Comparison of ENCODE assay signal across 17 cellular contexts in the genomic region with DNA sequence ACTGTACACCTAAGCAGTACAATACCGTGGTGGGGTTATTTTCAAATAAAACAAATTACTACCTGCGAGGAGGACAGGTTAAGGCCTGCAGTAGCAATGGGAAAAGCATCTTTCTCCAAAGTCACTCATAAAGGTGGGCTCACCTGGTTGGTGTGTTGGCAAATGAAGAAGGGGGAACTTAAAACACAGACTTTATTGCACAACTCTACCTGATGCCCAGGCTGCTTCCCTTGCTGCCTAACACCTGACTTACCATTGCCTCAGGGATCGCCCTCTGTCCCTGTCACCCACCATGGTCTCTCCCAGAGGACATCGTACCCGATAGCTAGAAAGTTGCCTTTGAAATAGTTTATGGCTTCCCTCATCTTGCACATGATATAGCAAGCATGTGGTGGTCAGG. TPM values are rescaled to one million over a fixed set of nuclear protein-coding genes. Genes with fewer than 3 reads are reported as not detected.
DNase-seq lines count a peak whose midpoint lies in the region; ATAC-seq, FAIRE-seq and TF ChIP-seq lines count a peak whose summit lies in the region.
"Had no signal": no experiment of that assay in that cellular context is flagged by ENCODE, and none has a peak within 500 bp of the region (broad histone marks: within the 10 kb centered on the region; RNA-seq: fewer than 3 reads in every experiment).

No MANE protein-coding gene starts in this region.

- no peaks in the 10 kb centered on the region for H3K9me3 ChIP-seq in HepG2 (ENCODE audit: low read length)
- H3K9me3 ChIP-seq in right lobe of liver = no peaks in the 10 kb centered on the region
- no peaks in the 10 kb centered on the region for H3K9me3 ChIP-seq in prostate gland
- H3K9me3 ChIP-seq: colonic mucosa, lower lobe of right lung, upper lobe of right lung had no signal

- TF ChIP-seq RAD21 in HepG2 (CRISPR knock-in tag; IDR thresholded peaks at IDR 0.05) = no peak

- BruUV-seq in HepG2 (replicated peaks; lab: Mats Ljungman, UMichigan) = no TSS peak

- H3K4me2 ChIP-seq in HepG2 (ENCODE audit: low read depth, low read length) = no peak overlapping the region

- in situ Hi-C loops in HepG2 (cut with HindIII; ENCODE audit: extremely low pct_ligation_motif_present, low pct_unique_long_range_greater_than_20kb) = no loop called here

- TF ChIP-seq EP300 in HepG2 (IDR thresholded peaks at IDR 0.05; ENCODE audit: low read depth in 2 of 2, low read length in 2 of 2) (no peak), HepG2 (CRISPR knock-in tag; IDR thresholded peaks at IDR 0.05; ENCODE audit: borderline replicate concordance) (no peak)

- CTCF ChIA-PET in HepG2 (lab: Yijun Ruan, JAX; ENCODE audit: low intra/inter-chr PET ratio, low total read pairs) = no interaction called here
- CTCF ChIA-PET in activated CD8-positive, alpha-beta T cell treated with anti-CD3 and anti-CD28 coated beads for 36 hours (lab: Charles Lee) = interaction anchor here (0.9 kb wide), 1 partner anchor 16 kb away, joined by 3 read pairs; no protein-coding TSS in a partner anchor

- ATAC-seq in HepG2 (no peak), right lobe of liver (no peak), HG03196 (IDR thresholded peaks at IDR 0.05; ENCODE audit: unreplicated experiment) (no peak), HG03342 (IDR thresholded peaks at IDR 0.05; ENCODE audit: unreplicated experiment) (no peak)
- ATAC-seq in activated CD8-positive, alpha-beta T cell treated with anti-CD3 and anti-CD28 coated beads for 36 hours = no peak
- ATAC-seq in naive thymus-derived CD8-positive, alpha-beta T cell = no peak
- ATAC-seq: Panc1 had no signal

- intact Hi-C loops in HepG2 (cut with micrococcal nuclease; ENCODE audit: unreplicated experiment) (no loop called here), right lobe of liver (cut with DNase I) (no loop called here), prostate gland (cut with DNase I) (loop anchor here (5.0 kb wide), 2 partner anchors 76 to 126 kb away; partner anchors contain the start of genes ATP5F1E and NELFCD)
- intact Hi-C loops in activated CD8-positive, alpha-beta T cell treated with anti-CD3 and anti-CD28 coated beads for 36 hours (cut with micrococcal nuclease) = no loop called here

- H3K4me3 Mint-ChIP-seq in activated CD8-positive, alpha-beta T cell treated with anti-CD3 and anti-CD28 coated beads for 36 hours = no peak overlapping the region
- peak overlapping the region in 2 of 10 donors; percentile 22 to 24 for H3K4me3 Mint-ChIP-seq in naive thymus-derived CD8-positive, alpha-beta T cell

- DNase-seq in HepG2 (ENCODE audit: low spot score) (no peak), right lobe of liver (no peak), NCI-H1436 treated with DMSO at 0.1 percent for 48 hours (lab: John Stamatoyannopoulos, UW) (no peak), prostate gland (ENCODE audit: low spot score) (no peak)
- no peak for DNase-seq in activated CD8-positive, alpha-beta T cell treated with anti-CD3 and anti-CD28 coated beads for 36 hours
- no peak for DNase-seq in naive thymus-derived CD8-positive, alpha-beta T cell
- DNase-seq: AML-193, colonic mucosa, DMS79 treated with DMSO at 0.1 percent for 48 hours, lower lobe of right lung, NCI-H1436, NCI-H446 treated with DMSO at 0.1 percent for 48 hours, T1000, upper lobe of right lung had no signal

- H3K9me3 Mint-ChIP-seq in activated CD8-positive, alpha-beta T cell treated with anti-CD3 and anti-CD28 coated beads for 36 hours = no peaks in the 10 kb centered on the region
- no peaks in the 10 kb centered on the region for H3K9me3 Mint-ChIP-seq in naive thymus-derived CD8-positive, alpha-beta T cell

- H4K20me1 ChIP-seq in HepG2 (ENCODE audit: insufficient read depth, low read length) = peaks cover 49% of the 10 kb centered on the region

- H2AFZ ChIP-seq in HepG2 (ENCODE audit: low read length) = no peak overlapping the region

- TF ChIP-seq CTCF in HepG2 (CRISPR knock-in tag; IDR thresholded peaks at IDR 0.05) = no peak
- TF ChIP-seq CTCF in right lobe of liver (IDR thresholded peaks at IDR 0.05) = no peak
- no peak for TF ChIP-seq CTCF in activated CD8-positive, alpha-beta T cell treated with anti-CD3 and anti-CD28 coated beads for 36 hours (IDR thresholded peaks at IDR 0.05)
- no peak for TF ChIP-seq CTCF in prostate gland (IDR thresholded peaks at IDR 0.05)

- H3K27me3 ChIP-seq in HepG2 (ENCODE audit: control insufficient read depth in 1 of 2, insufficient read depth in 2 of 2, low read length in 2 of 2) = no peaks in the 10 kb centered on the region
- no peaks in the 10 kb centered on the region for H3K27me3 ChIP-seq in right lobe of liver
- H3K27me3 ChIP-seq in prostate gland (replicated peaks; ENCODE audit: insufficient read depth) = no peaks in the 10 kb centered on the region
- H3K27me3 ChIP-seq: colonic mucosa, upper lobe of right lung had no signal

- no peaks in the 10 kb centered on the region for H3K27me3 Mint-ChIP-seq in activated CD8-positive, alpha-beta T cell treated with anti-CD3 and anti-CD28 coated beads for 36 hours
- no peaks in the 10 kb centered on the region for H3K27me3 Mint-ChIP-seq in naive thymus-derived CD8-positive, alpha-beta T cell

- TF ChIP-seq POLR2A in HepG2 (IDR thresholded peaks at IDR 0.05; ENCODE audit: insufficient read depth in 1 of 2, low read depth in 2 of 2, low read length in 2 of 2) (no peak), right lobe of liver (IDR thresholded peaks at IDR 0.05) (no peak), prostate gland (IDR thresholded peaks at IDR 0.05) (no peak)

- H3K27ac ChIP-seq in HepG2 (ENCODE audit: extremely low read length, insufficient read depth, low read length) (no peak overlapping the region), right lobe of liver (no peak overlapping the region), prostate gland (no peak overlapping the region)
- H3K27ac ChIP-seq: colonic mucosa, upper lobe of right lung had no signal

- H3K4me1 Mint-ChIP-seq in activated CD8-positive, alpha-beta T cell treated with anti-CD3 and anti-CD28 coated beads for 36 hours (ENCODE audit: low read depth) = peaks cover 68% of the 10 kb centered on the region
- H3K4me1 Mint-ChIP-seq in naive thymus-derived CD8-positive, alpha-beta T cell = peaks cover 42 to 75% (median 72%) of the 10 kb centered on the region in 4 donors

- H3K36me3 Mint-ChIP-seq in activated CD8-positive, alpha-beta T cell treated with anti-CD3 and anti-CD28 coated beads for 36 hours (ENCODE audit: low read depth) = peaks cover 80% of the 10 kb centered on the region
- peaks cover 7 to 88% (median 42%) of the 10 kb centered on the region in 3 donors for H3K36me3 Mint-ChIP-seq in naive thymus-derived CD8-positive, alpha-beta T cell

- no peaks in the 10 kb centered on the region for H3K4me1 ChIP-seq in HepG2 (ENCODE audit: insufficient read depth, low read length)
- peaks cover 0 to 29% (median 2%) of the 10 kb centered on the region in 4 donors for H3K4me1 ChIP-seq in right lobe of liver
- peaks cover 4% of the 10 kb centered on the region for H3K4me1 ChIP-seq in prostate gland (replicated peaks)

- no peak overlapping the region for H3K9ac ChIP-seq in HepG2 (ENCODE audit: insufficient read depth, low read depth, low read length)

- no peak for FAIRE-seq in HepG2 (lab: Jason Lieb, UNC)

- H3K4me3 ChIP-seq in HepG2 (replicated peaks in 1 of 3; ENCODE audit: insufficient read depth in 1 of 3, low read depth in 2 of 3, low read length in 3 of 3) (no peak overlapping the region), right lobe of liver (no peak overlapping the region), prostate gland (no peak overlapping the region)
- H3K4me3 ChIP-seq: colonic mucosa, lower lobe of right lung, upper lobe of right lung had no signal

- 98% methylated on average over 5 of the region's 5 CpGs for WGBS in HepG2 (ENCODE audit: low lambda C conversion rate)
- WGBS in right lobe of liver (ENCODE audit: insufficient coverage, low coverage, low lambda C conversion rate, missing lambda C conversion rate) = 96% methylated on average over 4 of the region's 5 CpGs
- WGBS in prostate gland = 82% methylated on average over 5 of the region's 5 CpGs

- H3K27ac Mint-ChIP-seq in activated CD8-positive, alpha-beta T cell treated with anti-CD3 and anti-CD28 coated beads for 36 hours = peak overlapping the region; percentile 65
- H3K27ac Mint-ChIP-seq in naive thymus-derived CD8-positive, alpha-beta T cell = peak overlapping the region in 6 of 10 donors; percentile 28 to 83 (median 59)

- POLR2A ChIA-PET in HepG2 (lab: Yijun Ruan, JAX) = no interaction called here
- POLR2A ChIA-PET in activated CD8-positive, alpha-beta T cell treated with anti-CD3 and anti-CD28 coated beads for 36 hours (lab: Charles Lee) = interaction anchor here (0.7 to 1.1 kb wide), 2 partner anchors 125 to 316 kb away, joined by 3 to 6 read pairs; no protein-coding TSS in a partner anchor
- POLR2A ChIA-PET in naive thymus-derived CD8-positive, alpha-beta T cell (lab: Charles Lee) = interaction anchor here (2.0 kb wide), 1 partner anchor 17 kb away, joined by 7 read pairs; no protein-coding TSS in a partner anchor

- H3K36me3 ChIP-seq in HepG2 (replicated peaks in 1 of 2; ENCODE audit: control insufficient read depth in 1 of 2, insufficient read depth in 2 of 2, low read length in 2 of 2) (peaks cover 67 to 90% of the 10 kb centered on the region in 2 experiments), right lobe of liver (peaks cover 0 to 59% (median 44%) of the 10 kb centered on the region in 4 donors), prostate gland (peaks cover 18 to 23% of the 10 kb centered on the region in 2 donors)

- peaks cover 19% of the 10 kb centered on the region for H3K79me2 ChIP-seq in HepG2 (ENCODE audit: insufficient read depth, low read length)

RNA-seq across cellular contexts. Expression of gene GNAS, which starts 53.6 kb away (rescaled TPM):
- total RNA-seq in HepG2 (2016; rRNA removed; fragmentation: Illumina TruSeq; extraction: Trizol) (382 and 407 TPM in 2 replicates), right lobe of liver (100 to 1,000 TPM; 254 to 400 (median 287) TPM), prostate gland (100 to 1,000 TPM; 644 to 900 TPM)
- 604 and 617 TPM in 2 replicates for total RNA-seq in HepG2 (2016; cell fraction: cytosol; rRNA removed; fragmentation: Illumina TruSeq; extraction: Trizol; ENCODE audit: low read depth)
- total RNA-seq in HepG2 (2016; cell fraction: insoluble cytoplasmic fraction; rRNA removed; fragmentation: Illumina TruSeq; extraction: Trizol) = 369 and 397 TPM in 2 replicates
- total RNA-seq in HepG2 (2016; cell fraction: membrane; rRNA removed; fragmentation: Illumina TruSeq; extraction: Trizol) = 887 and 1,010 TPM in 2 replicates
- 281 and 324 TPM in 2 replicates for total RNA-seq in HepG2 (2016; cell fraction: nucleus; rRNA removed; fragmentation: Illumina TruSeq; extraction: Trizol)
- polyA plus RNA-seq in HepG2 (2011; rRNA removed) = 1,008 and 1,029 TPM in 2 replicates
- polyA plus RNA-seq in HepG2 (2011; cell fraction: cytosol; rRNA removed) = 1,419 and 1,481 TPM in 2 replicates
- 1,285 and 1,363 TPM in 2 replicates for polyA plus RNA-seq in HepG2 (2011; cell fraction: nucleus; rRNA removed)
- polyA plus RNA-seq in HepG2 (2012) = 1,216 and 1,583 TPM in 2 replicates
- 2,019 and 2,103 TPM in 2 replicates for polyA plus RNA-seq in HepG2 (2016; cell fraction: cytosol; fragmentation: Illumina TruSeq; extraction: Trizol; ENCODE audit: low read depth)
- polyA plus RNA-seq in HepG2 (2016; cell fraction: insoluble cytoplasmic fraction; fragmentation: Illumina TruSeq; extraction: Trizol; ENCODE audit: low read depth) = 991 and 1,223 TPM in 2 replicates
- 2,245 and 2,285 TPM in 2 replicates for polyA plus RNA-seq in HepG2 (2016; cell fraction: membrane; fragmentation: Illumina TruSeq; extraction: Trizol; ENCODE audit: low read depth)
- 1,096 and 1,140 TPM in 2 replicates for polyA plus RNA-seq in HepG2 (2016; cell fraction: nucleus; fragmentation: Illumina TruSeq; extraction: Trizol; ENCODE audit: insufficient read depth, low read depth)
- polyA minus RNA-seq in HepG2 (2011; rRNA and poly(A)+ RNA removed; ENCODE audit: low replicate concordance) = 1,501 and 1,552 TPM in 2 replicates
- polyA minus RNA-seq in HepG2 (2011; cell fraction: cytosol; rRNA and poly(A)+ RNA removed) = 671 and 731 TPM in 2 replicates
- 391 and 498 TPM in 2 replicates for polyA minus RNA-seq in HepG2 (2011; cell fraction: nucleus; rRNA and poly(A)+ RNA removed)
- 100 to 1,000 TPM; 703 to 723 TPM for total RNA-seq in activated CD8-positive, alpha-beta T cell treated with anti-CD3 and anti-CD28 coated beads for 36 hours
- 100 to 1,000 TPM; 695 to 756 TPM for total RNA-seq in naive thymus-derived CD8-positive, alpha-beta T cell
- 100 to 1,000 TPM; 155 to 247 (median 169) TPM for polyA plus RNA-seq in naive thymus-derived CD8-positive, alpha-beta T cell

RNA-seq across cellular contexts. Expression of gene GNAS-AS1, which starts 55.4 kb away (rescaled TPM):
- total RNA-seq in HepG2 (2016; rRNA removed; fragmentation: Illumina TruSeq; extraction: Trizol) (not detected in 2 replicates), right lobe of liver (under 1 TPM in 3 of 6 experiments, not detected in 3; 0.23 to 0.37 (median 0.27) TPM), prostate gland (1 to 10 TPM in 1 of 2 donors, under 1 TPM in 1; 0.50 to 1.8 TPM)
- total RNA-seq in HepG2 (2016; cell fraction: cytosol; rRNA removed; fragmentation: Illumina TruSeq; extraction: Trizol; ENCODE audit: low read depth) = not detected in 2 replicates
- total RNA-seq in HepG2 (2016; cell fraction: insoluble cytoplasmic fraction; rRNA removed; fragmentation: Illumina TruSeq; extraction: Trizol) = not detected in 2 replicates
- not detected in 2 replicates for total RNA-seq in HepG2 (2016; cell fraction: membrane; rRNA removed; fragmentation: Illumina TruSeq; extraction: Trizol)
- not detected in 2 replicates for total RNA-seq in HepG2 (2016; cell fraction: nucleus; rRNA removed; fragmentation: Illumina TruSeq; extraction: Trizol)
- not detected in 2 replicates for polyA plus RNA-seq in HepG2 (2011; rRNA removed)
- polyA plus RNA-seq in HepG2 (2011; cell fraction: cytosol; rRNA removed) = not detected in 2 replicates
- polyA plus RNA-seq in HepG2 (2011; cell fraction: nucleus; rRNA removed) = 0.06 and 0.23 TPM in 2 replicates
- not detected in 2 replicates for polyA plus RNA-seq in HepG2 (2012)
- not detected in 2 replicates for polyA plus RNA-seq in HepG2 (2016; cell fraction: cytosol; fragmentation: Illumina TruSeq; extraction: Trizol; ENCODE audit: low read depth)
- not detected in 2 replicates for polyA plus RNA-seq in HepG2 (2016; cell fraction: insoluble cytoplasmic fraction; fragmentation: Illumina TruSeq; extraction: Trizol; ENCODE audit: low read depth)
- polyA plus RNA-seq in HepG2 (2016; cell fraction: membrane; fragmentation: Illumina TruSeq; extraction: Trizol; ENCODE audit: low read depth) = not detected in 2 replicates
- polyA plus RNA-seq in HepG2 (2016; cell fraction: nucleus; fragmentation: Illumina TruSeq; extraction: Trizol; ENCODE audit: insufficient read depth, low read depth) = not detected in 2 replicates
- polyA minus RNA-seq in HepG2 (2011; rRNA and poly(A)+ RNA removed; ENCODE audit: low replicate concordance) = 0.49 TPM in 1 of 2 replicates, not detected in the other
- polyA minus RNA-seq in HepG2 (2011; cell fraction: cytosol; rRNA and poly(A)+ RNA removed) = not detected in 2 replicates
- 0.26 and 0.37 TPM in 2 replicates for polyA minus RNA-seq in HepG2 (2011; cell fraction: nucleus; rRNA and poly(A)+ RNA removed)
- total RNA-seq in activated CD8-positive, alpha-beta T cell treated with anti-CD3 and anti-CD28 coated beads for 36 hours = 1 to 10 TPM; 1.7 to 2.0 TPM
- 1 to 10 TPM; 1.3 TPM for total RNA-seq in naive thymus-derived CD8-positive, alpha-beta T cell
- polyA plus RNA-seq in naive thymus-derived CD8-positive, alpha-beta T cell = under 1 TPM in 1 of 3 donors, not detected in 2; 0.14 TPM
